ENCODE assay signal across 16 cellular contexts in the genomic region with DNA sequence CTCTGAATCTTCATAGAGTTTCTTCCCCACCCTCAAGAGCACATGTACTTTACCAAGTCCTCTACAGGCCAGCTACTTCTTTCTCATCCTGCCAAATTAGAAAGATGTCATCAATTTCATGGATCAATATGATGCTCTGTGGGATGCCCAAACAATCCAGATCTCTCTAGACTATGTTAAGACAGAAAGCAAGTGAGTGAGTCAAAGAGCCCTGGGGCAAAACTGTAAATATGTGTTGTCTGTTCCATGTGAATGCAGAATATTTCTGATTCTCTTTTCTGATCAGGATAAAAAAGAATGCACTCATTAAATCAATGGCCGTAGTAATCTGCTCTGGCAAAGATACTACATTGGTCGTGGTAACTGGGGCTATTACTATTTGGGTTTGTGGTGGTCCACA. TPM values are rescaled to one million over a fixed set of nuclear protein-coding genes. Genes with fewer than 3 reads are reported as not detected.
DNase-seq lines count a peak whose midpoint lies in the region; ATAC-seq and TF ChIP-seq lines count a peak whose summit lies in the region.
"Had no signal": no experiment of that assay in that cellular context is flagged by ENCODE, and none has a peak within 500 bp of the region (broad histone marks: within the 10 kb centered on the region; RNA-seq: fewer than 3 reads in every experiment).

No MANE protein-coding gene starts in this region.

- POLR2A ChIA-PET in CD4-positive, alpha-beta memory T cell (lab: Charles Lee; ENCODE audit: partially characterized antibody): no interaction called here
- POLR2A ChIA-PET in CD4-positive, alpha-beta T cell (lab: Charles Lee): interaction anchor here (1.1 kb wide), 1 partner anchor 14 kb away, joined by 4 read pairs; no protein-coding TSS in a partner anchor

- CTCF ChIA-PET in CD4-positive, alpha-beta memory T cell (lab: Charles Lee; ENCODE audit: partially characterized antibody): no interaction called here
- CTCF ChIA-PET in CD4-positive, alpha-beta T cell (lab: Charles Lee): no interaction called here

- no peak overlapping the region for H3K4me3 Mint-ChIP-seq in brain
- H3K4me3 Mint-ChIP-seq in nephron: no peak overlapping the region
- no peak overlapping the region for H3K4me3 Mint-ChIP-seq in CD4-positive, alpha-beta memory T cell
- no peak overlapping the region for H3K4me3 Mint-ChIP-seq in CD4-positive, alpha-beta T cell

- no peak overlapping the region for H3K4me3 ChIP-seq in BE2C (ENCODE audit: low read depth, low read length)
- no peak overlapping the region for H3K4me3 ChIP-seq in CD4-positive, alpha-beta memory T cell (ENCODE audit: low read length in 2 of 2)
- H3K4me3 ChIP-seq: GM12878 had no signal

- no peaks in the 10 kb centered on the region for H3K27me3 ChIP-seq in BE2C
- H3K27me3 ChIP-seq in CD4-positive, alpha-beta memory T cell (ENCODE audit: insufficient read depth, low read length): no peaks in the 10 kb centered on the region
- no peaks in the 10 kb centered on the region for H3K27me3 ChIP-seq in CD4-positive, alpha-beta T cell (ENCODE audit: control insufficient read depth, insufficient read depth, low read length)

- H3K27me3 Mint-ChIP-seq in brain (peaks cover 3% of the 10 kb centered on the region), nephron (ENCODE audit: low read depth) (peaks cover 6% of the 10 kb centered on the region)
- peaks cover 2 to 4% of the 10 kb centered on the region in 2 donors for H3K27me3 Mint-ChIP-seq in CD4-positive, alpha-beta memory T cell
- H3K27me3 Mint-ChIP-seq in CD4-positive, alpha-beta T cell: peaks cover 5% of the 10 kb centered on the region

- H3K9me3 Mint-ChIP-seq in brain: peaks cover 0 to 4% (median 0%) of the 10 kb centered on the region in 5 experiments
- H3K9me3 Mint-ChIP-seq in nephron: no peaks in the 10 kb centered on the region
- no peaks in the 10 kb centered on the region for H3K9me3 Mint-ChIP-seq in CD4-positive, alpha-beta memory T cell
- H3K9me3 Mint-ChIP-seq in CD4-positive, alpha-beta T cell: no peaks in the 10 kb centered on the region

- H3K27ac ChIP-seq in CD4-positive, alpha-beta memory T cell (ENCODE audit: low read depth, low read length): no peak overlapping the region
- no peak overlapping the region for H3K27ac ChIP-seq in CD4-positive, alpha-beta T cell (ENCODE audit: low read depth, low read length)

- DNase-seq in BE2C (peak; percentile 23), M059J (ENCODE audit: low read depth) (peak; percentile 48), DMS114 treated with DMSO at 0.1 percent for 48 hours (lab: John Stamatoyannopoulos, UW; ENCODE audit: unreplicated experiment) (no peak)
- DNase-seq in CD4-positive, alpha-beta memory T cell: no peak
- no peak for DNase-seq in CD4-positive, alpha-beta T cell
- DNase-seq: 8988T, GOT3, HCEC 1CT, KBM-7, NCI-H146, NCI-H2081, NCI-H526 treated with DMSO at 0.1 percent for 48 hours, OCI-M1 had no signal

- TF ChIP-seq CTCF in BE2C (IDR thresholded peaks at IDR 0.05; ENCODE audit: low read depth, low read length) (no peak), brain (conservative IDR thresholded peaks at IDR 0.05) (no peak), nephron (IDR thresholded peaks at IDR 0.05; ENCODE audit: unreplicated experiment in 3 of 3) (no peak)
- no peak for TF ChIP-seq CTCF in CD4-positive, alpha-beta T cell (IDR thresholded peaks at IDR 0.05)

- ATAC-seq in CD4-positive, alpha-beta T cell (ENCODE audit: poor library complexity): no peak
- ATAC-seq: GM12878 had no signal

- H3K4me1 Mint-ChIP-seq in brain (peaks cover 65% of the 10 kb centered on the region), nephron (peaks cover 63% of the 10 kb centered on the region)
- no peaks in the 10 kb centered on the region for H3K4me1 Mint-ChIP-seq in CD4-positive, alpha-beta memory T cell
- no peaks in the 10 kb centered on the region for H3K4me1 Mint-ChIP-seq in CD4-positive, alpha-beta T cell (ENCODE audit: low read depth)

- intact Hi-C loops in CD4-positive, alpha-beta memory T cell (cut with micrococcal nuclease): no loop called here
- intact Hi-C loops in CD4-positive, alpha-beta T cell (cut with DNase I, micrococcal nuclease): no loop called here

- no peaks in the 10 kb centered on the region for H3K36me3 Mint-ChIP-seq in brain
- no peaks in the 10 kb centered on the region for H3K36me3 Mint-ChIP-seq in nephron (ENCODE audit: low read depth)
- H3K36me3 Mint-ChIP-seq in CD4-positive, alpha-beta memory T cell: no peaks in the 10 kb centered on the region
- H3K36me3 Mint-ChIP-seq in CD4-positive, alpha-beta T cell (ENCODE audit: low read depth): no peaks in the 10 kb centered on the region

- H3K9me3 ChIP-seq in BE2C: no peaks in the 10 kb centered on the region
- no peaks in the 10 kb centered on the region for H3K9me3 ChIP-seq in CD4-positive, alpha-beta memory T cell (ENCODE audit: control insufficient read depth in 1 of 2, low read length in 2 of 2)
- no peaks in the 10 kb centered on the region for H3K9me3 ChIP-seq in CD4-positive, alpha-beta T cell (ENCODE audit: control insufficient read depth, low read length)

- peak overlapping the region in 4 of 5 experiments; percentile 39 to 93 (median 72) for H3K27ac Mint-ChIP-seq in brain
- peak overlapping the region in 2 of 3 experiments; percentile 38 to 71 for H3K27ac Mint-ChIP-seq in nephron
- no peak overlapping the region for H3K27ac Mint-ChIP-seq in CD4-positive, alpha-beta memory T cell
- H3K27ac Mint-ChIP-seq in CD4-positive, alpha-beta T cell: no peak overlapping the region

- H3K4me1 ChIP-seq in BE2C: peaks cover 18% of the 10 kb centered on the region
- no peaks in the 10 kb centered on the region for H3K4me1 ChIP-seq in CD4-positive, alpha-beta memory T cell (ENCODE audit: insufficient read depth, low read length)

- no peaks in the 10 kb centered on the region for H3K36me3 ChIP-seq in BE2C
- H3K36me3 ChIP-seq in CD4-positive, alpha-beta memory T cell (ENCODE audit: insufficient read depth, low read length): no peaks in the 10 kb centered on the region

RNA-seq across cellular contexts. Expression of a gene that starts 53.1 kb away (rescaled TPM):
- 4.9 TPM for polyA plus RNA-seq in BE2C (2012; ENCODE audit: insufficient read depth, insufficient read length, low read depth)
- total RNA-seq in M059J (2014; rRNA removed; shearing (Covaris generic)): 21.8 and 22.7 TPM in 2 replicates
- polyA plus RNA-seq in brain (ENCODE audit: insufficient read depth, low read depth, low replicate concordance): 2.8 TPM
- total RNA-seq in CD4-positive, alpha-beta memory T cell: 10 to 100 TPM; 24.3 to 26.7 TPM
- 10 to 100 TPM in 1 of 2 donors, 1 to 10 TPM in 1; 4.0 to 18.8 TPM for polyA plus RNA-seq in CD4-positive, alpha-beta memory T cell
- 1 to 10 TPM; 6.9 to 9.4 TPM for total RNA-seq in CD4-positive, alpha-beta T cell

Comparison
In these comparisons a context has a peak if more than half of its experiments do, and no peak if none do; other contexts are left out.
1. DNase-seq: peak in BE2C (single experiment) and M059J (single experiment); none in DMS114 treated with DMSO at 0.1 percent for 48 hours (single experiment), CD4-positive, alpha-beta memory T cell (0 of 5) and CD4-positive, alpha-beta T cell (0 of 10).
2. H3K27ac Mint-ChIP-seq: peak in brain (4 of 5) and nephron (2 of 3); none in CD4-positive, alpha-beta memory T cell (0 of 7) and CD4-positive, alpha-beta T cell (single experiment).